ENCODE assay signal across 36 cellular contexts in genomic region chr7:176786-177185, GRCh38.
"Had no signal": no experiment of that assay in that cellular context is flagged by ENCODE, and none has a peak within 500 bp of the region (broad histone marks: within the 10 kb centered on the region; RNA-seq: fewer than 3 reads in every experiment).

No MANE protein-coding gene starts in this region.

- H3K27ac Mint-ChIP-seq: activated naive CD4-positive, alpha-beta T cell treated with anti-CD3 and anti-CD28 coated beads for 36 hours; activated naive CD4-positive, alpha-beta T cell treated with anti-CD3 and anti-CD28 coated beads, Interleukin-2, amount 10 ng/mL, durations not matched to agents 7 days and 5 days; activated naive CD4-positive, alpha-beta T cell treated with anti-CD3 and anti-CD28 coated beads, Interleukin-2, amount 50 U/mL, for 72 hours; activated naive CD8-positive, alpha-beta T cell; activated naive CD8-positive, alpha-beta T cell treated with anti-CD3 and anti-CD28 coated beads for 36 hours; activated naive CD8-positive, alpha-beta T cell treated with anti-CD3 and anti-CD28 coated beads, Interleukin-2, amount 10 ng/mL, durations not matched to agents 7 days and 5 days; activated naive CD8-positive, alpha-beta T cell treated with anti-CD3 and anti-CD28 coated beads, Interleukin-2, amount 50 U/mL, for 24 hours; activated T-cell treated with anti-CD3 and anti-CD28 coated beads, Interleukin-2, amount 50 U/mL, for 24 hours; activated T-cell treated with anti-CD3 and anti-CD28 coated beads, Interleukin-2, amount 50 U/mL, for 72 hours; activated T-helper 1 cell treated with anti-CD3 and anti-CD28 coated beads, Interleukin-12 subunit alpha, Interleukin-12 subunit beta, Interleukin-2, Interleukin-4 antibody, amounts not matched to agents 30 ng/mL and 10 ng/mL and 1 ng/mL, durations not matched to agents 14 hours and 24 hours and 36 hours; activated T-helper 17 cell treated with anti-CD3 and anti-CD28 coated beads, Interleukin-2, amount 50 U/mL, for 72 hours; activated T-helper 2 cell treated with anti-CD3 and anti-CD28 coated beads, Interferon-gamma antibody, Interleukin-2, Interleukin-4, amounts not matched to agents 10 μg/mL and 5 μg/mL and 100 μg/mL, durations not matched to agents 14 hours and 24 hours and 36 hours; brain had no signal

- ATAC-seq: activated naive CD4-positive, alpha-beta T cell treated with anti-CD3 and anti-CD28 coated beads, Interleukin-2, amount 50 U/mL, for 72 hours; activated naive CD8-positive, alpha-beta T cell treated with anti-CD3 and anti-CD28 coated beads, Interleukin-2, amount 50 U/mL, for 24 hours; activated T-cell treated with anti-CD3 and anti-CD28 coated beads, Interleukin-2, amount 50 U/mL, for 4 hours; activated T-cell treated with anti-CD3 and anti-CD28 coated beads, Interleukin-2, amount 50 U/mL, for 72 hours; activated T-helper 17 cell treated with anti-CD3 and anti-CD28 coated beads, Interleukin-2, amount 50 U/mL, for 72 hours had no signal

- H3K27ac ChIP-seq: adrenal gland, ascending aorta, brain microvascular endothelial cell, breast epithelium, cardiac muscle cell had no signal

- H3K36me3 ChIP-seq: adrenal gland, ascending aorta, brain microvascular endothelial cell, breast epithelium, cardiac muscle cell had no signal

- H3K27me3 Mint-ChIP-seq: activated naive CD4-positive, alpha-beta T cell treated with anti-CD3 and anti-CD28 coated beads, Interleukin-2, amount 10 ng/mL, durations not matched to agents 7 days and 5 days; activated naive CD4-positive, alpha-beta T cell treated with anti-CD3 and anti-CD28 coated beads, Interleukin-2, amount 50 U/mL, for 24 hours; activated naive CD8-positive, alpha-beta T cell; activated naive CD8-positive, alpha-beta T cell treated with anti-CD3 and anti-CD28 coated beads for 36 hours; activated naive CD8-positive, alpha-beta T cell treated with anti-CD3 and anti-CD28 coated beads, Interleukin-2, amount 10 ng/mL, durations not matched to agents 7 days and 5 days; activated T-cell treated with anti-CD3 and anti-CD28 coated beads, Interleukin-2, amount 50 U/mL, for 24 hours; activated T-helper 17 cell treated with anti-CD3 and anti-CD28 coated beads, Interleukin-2, amount 50 U/mL, for 72 hours had no signal

- H3K27me3 ChIP-seq: adrenal gland, ascending aorta, brain microvascular endothelial cell, breast epithelium, cardiac muscle cell had no signal

- H3K4me3 Mint-ChIP-seq: activated naive CD4-positive, alpha-beta T cell treated with anti-CD3 and anti-CD28 coated beads for 36 hours; activated naive CD4-positive, alpha-beta T cell treated with anti-CD3 and anti-CD28 coated beads, Interleukin-2, amount 10 ng/mL, durations not matched to agents 7 days and 5 days; activated naive CD4-positive, alpha-beta T cell treated with anti-CD3 and anti-CD28 coated beads, Interleukin-2, amount 50 U/mL, for 24 hours; activated naive CD8-positive, alpha-beta T cell; activated naive CD8-positive, alpha-beta T cell treated with anti-CD3 and anti-CD28 coated beads for 36 hours; activated naive CD8-positive, alpha-beta T cell treated with anti-CD3 and anti-CD28 coated beads, Interleukin-2, amount 10 ng/mL, durations not matched to agents 7 days and 5 days; activated naive CD8-positive, alpha-beta T cell treated with anti-CD3 and anti-CD28 coated beads, Interleukin-2, amount 50 U/mL, for 24 hours; activated T-cell treated with anti-CD3 and anti-CD28 coated beads, Interleukin-2, amount 50 U/mL, for 24 hours; activated T-cell treated with anti-CD3 and anti-CD28 coated beads, Interleukin-2, amount 50 U/mL, for 4 hours; activated T-cell treated with anti-CD3 and anti-CD28 coated beads, Interleukin-2, amount 50 U/mL, for 72 hours; activated T-helper 1 cell treated with anti-CD3 and anti-CD28 coated beads, Interleukin-12 subunit alpha, Interleukin-12 subunit beta, Interleukin-2, Interleukin-4 antibody, amounts not matched to agents 30 ng/mL and 10 ng/mL and 1 ng/mL, durations not matched to agents 14 hours and 24 hours and 36 hours; activated T-helper 17 cell treated with anti-CD3 and anti-CD28 coated beads, Interleukin-2, amount 50 U/mL, for 72 hours; brain; central memory CD8-positive, alpha-beta T cell had no signal

- H3K4me1 ChIP-seq: ascending aorta, breast epithelium had no signal

- DNase-seq: activated effector memory CD4-positive, alpha-beta T cell treated with anti-CD3 and anti-CD28 coated beads, Interleukin-2, amount 50 U/mL, for 16 hours; activated effector memory CD4-positive, alpha-beta T cell treated with Interleukin-2 at 50 U/mL for 16 hours; activated gamma-delta T cell; activated gamma-delta T cell treated with Interleukin-2 at 50 U/mL for 16 hours; activated naive CD4-positive, alpha-beta T cell; activated naive CD4-positive, alpha-beta T cell treated with anti-CD3 and anti-CD28 coated beads for 36 hours; activated naive CD4-positive, alpha-beta T cell treated with anti-CD3 and anti-CD28 coated beads, Interleukin-2, amount 10 ng/mL, durations not matched to agents 7 days and 5 days; activated naive CD4-positive, alpha-beta T cell treated with anti-CD3 and anti-CD28 coated beads, Interleukin-2, amount 50 U/mL, for 16 hours; activated naive CD4-positive, alpha-beta T cell treated with Interleukin-2 at 50 U/mL for 16 hours; activated naive CD8-positive, alpha-beta T cell treated with anti-CD3 and anti-CD28 coated beads for 36 hours; activated naive CD8-positive, alpha-beta T cell treated with anti-CD3 and anti-CD28 coated beads, Interleukin-2, amount 10 ng/mL, durations not matched to agents 7 days and 5 days; activated naive CD8-positive, alpha-beta T cell treated with anti-CD3 and anti-CD28 coated beads, Interleukin-2, amount 50 U/mL, for 24 hours; activated T-cell treated with anti-CD3 and anti-CD28 coated beads, Interleukin-2, amount 50 U/mL, for 1 hour; activated T-cell treated with anti-CD3 and anti-CD28 coated beads, Interleukin-2, amount 50 U/mL, for 24 hours; activated T-cell treated with anti-CD3 and anti-CD28 coated beads, Interleukin-2, amount 50 U/mL, for 4 hours; activated T-cell treated with anti-CD3 and anti-CD28 coated beads, Interleukin-2, amount 50 U/mL, for 48 hours; activated T-cell treated with anti-CD3 and anti-CD28 coated beads, Interleukin-2, amount 50 U/mL, for 72 hours; amniotic stem cell; anterior cingulate cortex; aorta; brain microvascular endothelial cell; caudate nucleus; central memory CD4-positive, alpha-beta T cell; cerebellar nuclear complex had no signal

- H3K9me3 Mint-ChIP-seq: activated naive CD4-positive, alpha-beta T cell treated with anti-CD3 and anti-CD28 coated beads for 36 hours; activated naive CD4-positive, alpha-beta T cell treated with anti-CD3 and anti-CD28 coated beads, Interleukin-2, amount 10 ng/mL, durations not matched to agents 7 days and 5 days; activated naive CD4-positive, alpha-beta T cell treated with anti-CD3 and anti-CD28 coated beads, Interleukin-2, amount 50 U/mL, for 24 hours; activated naive CD4-positive, alpha-beta T cell treated with anti-CD3 and anti-CD28 coated beads, Interleukin-2, amount 50 U/mL, for 72 hours; activated naive CD8-positive, alpha-beta T cell treated with anti-CD3 and anti-CD28 coated beads for 36 hours; activated naive CD8-positive, alpha-beta T cell treated with anti-CD3 and anti-CD28 coated beads, Interleukin-2, amount 10 ng/mL, durations not matched to agents 7 days and 5 days; activated naive CD8-positive, alpha-beta T cell treated with anti-CD3 and anti-CD28 coated beads, Interleukin-2, amount 50 U/mL, for 24 hours; activated T-cell treated with anti-CD3 and anti-CD28 coated beads, Interleukin-2, amount 50 U/mL, for 24 hours; activated T-cell treated with anti-CD3 and anti-CD28 coated beads, Interleukin-2, amount 50 U/mL, for 4 hours; activated T-cell treated with anti-CD3 and anti-CD28 coated beads, Interleukin-2, amount 50 U/mL, for 72 hours; activated T-helper 1 cell treated with anti-CD3 and anti-CD28 coated beads, Interleukin-12 subunit alpha, Interleukin-12 subunit beta, Interleukin-2, Interleukin-4 antibody, amounts not matched to agents 30 ng/mL and 10 ng/mL and 1 ng/mL, durations not matched to agents 14 hours and 24 hours and 36 hours; activated T-helper 17 cell treated with anti-CD3 and anti-CD28 coated beads, Interleukin-2, amount 50 U/mL, for 72 hours; activated T-helper 2 cell treated with anti-CD3 and anti-CD28 coated beads, Interferon-gamma antibody, Interleukin-2, Interleukin-4, amounts not matched to agents 10 μg/mL and 5 μg/mL and 100 μg/mL, durations not matched to agents 14 hours and 24 hours and 36 hours; central memory CD8-positive, alpha-beta T cell had no signal

- H3K4me3 ChIP-seq: adrenal gland, ascending aorta, breast epithelium, cardiac muscle cell had no signal

- H3K36me3 Mint-ChIP-seq: activated naive CD4-positive, alpha-beta T cell treated with anti-CD3 and anti-CD28 coated beads, Interleukin-2, amount 10 ng/mL, durations not matched to agents 7 days and 5 days; activated naive CD4-positive, alpha-beta T cell treated with anti-CD3 and anti-CD28 coated beads, Interleukin-2, amount 50 U/mL, for 24 hours; activated naive CD4-positive, alpha-beta T cell treated with anti-CD3 and anti-CD28 coated beads, Interleukin-2, amount 50 U/mL, for 72 hours; activated naive CD8-positive, alpha-beta T cell; activated naive CD8-positive, alpha-beta T cell treated with anti-CD3 and anti-CD28 coated beads for 36 hours; activated naive CD8-positive, alpha-beta T cell treated with anti-CD3 and anti-CD28 coated beads, Interleukin-2, amount 10 ng/mL, durations not matched to agents 7 days and 5 days; brain had no signal

- H3K9me3 ChIP-seq: adrenal gland, ascending aorta, breast epithelium had no signal

- H3K4me1 Mint-ChIP-seq: activated naive CD4-positive, alpha-beta T cell treated with anti-CD3 and anti-CD28 coated beads, Interleukin-2, amount 10 ng/mL, durations not matched to agents 7 days and 5 days; activated naive CD4-positive, alpha-beta T cell treated with anti-CD3 and anti-CD28 coated beads, Interleukin-2, amount 50 U/mL, for 24 hours; activated naive CD8-positive, alpha-beta T cell treated with anti-CD3 and anti-CD28 coated beads for 36 hours; activated naive CD8-positive, alpha-beta T cell treated with anti-CD3 and anti-CD28 coated beads, Interleukin-2, amount 10 ng/mL, durations not matched to agents 7 days and 5 days; activated naive CD8-positive, alpha-beta T cell treated with anti-CD3 and anti-CD28 coated beads, Interleukin-2, amount 50 U/mL, for 24 hours; activated T-helper 17 cell treated with anti-CD3 and anti-CD28 coated beads, Interleukin-2, amount 50 U/mL, for 72 hours; central memory CD8-positive, alpha-beta T cell had no signal
